ENCODE assay signal across 8 cellular contexts in the genomic region with DNA sequence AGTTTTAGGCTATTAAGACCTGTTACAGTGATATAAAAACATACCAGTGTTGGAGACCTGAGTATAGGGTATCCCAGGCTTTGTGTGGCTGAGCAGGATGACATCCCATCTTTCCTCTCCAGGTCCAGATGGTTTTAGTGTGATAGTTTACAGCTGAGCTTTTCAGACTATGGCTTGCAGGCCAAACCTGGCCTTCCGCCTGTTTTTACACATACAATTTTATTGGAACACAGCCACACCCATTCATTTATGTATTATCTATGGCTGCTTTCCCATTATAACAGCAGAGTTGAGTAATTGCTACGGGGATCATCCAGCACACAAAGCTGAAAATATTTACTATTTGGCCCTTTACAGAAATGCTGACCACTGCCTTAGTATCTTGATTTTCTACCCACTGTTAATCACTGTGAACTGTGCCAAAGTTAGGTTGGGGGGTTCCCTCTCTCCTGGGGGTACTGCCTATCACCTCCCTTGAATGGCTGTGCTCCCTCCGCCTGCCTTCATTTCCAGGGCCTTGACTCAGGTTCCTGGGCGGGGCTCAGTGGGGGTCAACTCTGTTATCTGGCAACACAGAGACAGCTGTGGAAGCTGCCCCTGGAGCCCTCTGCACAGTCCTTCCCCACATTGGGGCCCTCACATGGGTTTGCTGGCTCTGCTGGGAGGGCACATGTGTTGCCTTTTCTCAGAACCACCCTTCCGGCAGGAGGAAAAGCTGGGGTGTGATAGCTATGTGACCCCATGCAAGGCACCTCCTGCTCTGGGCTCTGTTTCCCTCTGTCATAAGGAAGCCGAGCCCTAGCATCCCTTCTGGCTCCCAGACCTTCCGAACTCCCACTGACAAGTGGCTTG. TPM values are rescaled to one million over a fixed set of nuclear protein-coding genes. Genes with fewer than 3 reads are reported as not detected.
DNase-seq lines count a peak whose midpoint lies in the region; FAIRE-seq and TF ChIP-seq lines count a peak whose summit lies in the region.

No MANE protein-coding gene starts in this region.

- no peak overlapping the region for H2AFZ ChIP-seq in PC-9

- H3K27ac ChIP-seq in PC-9 (peak overlapping the region; percentile 99), mucosa of rectum (ENCODE audit: low read depth in 2 of 2, low read length in 2 of 2) (peak overlapping the region; percentile 13 to 76)
- peak overlapping the region; percentile 73 for H3K27ac ChIP-seq in effector memory CD4-positive, alpha-beta T cell (ENCODE audit: insufficient read depth, low read length, poor library complexity, severe bottlenecking)

- H3K4me3 ChIP-seq in PC-9 (no peak overlapping the region), mucosa of rectum (ENCODE audit: low read length in 2 of 2) (no peak overlapping the region)
- H3K4me3 ChIP-seq in effector memory CD4-positive, alpha-beta T cell (ENCODE audit: insufficient read depth, low read depth, low read length, poor library complexity, severe bottlenecking) = peak overlapping the region; percentile 23

- intact Hi-C loops in PC-9 (cut with micrococcal nuclease; ENCODE audit: unreplicated experiment) = loop anchor here (1.0 kb wide), 1 partner anchor 26 kb away; no protein-coding TSS in a partner anchor

- no peak for TF ChIP-seq CTCF in AG09319 (IDR thresholded peaks at IDR 0.05; ENCODE audit: low read depth, low read length)
- no peak for TF ChIP-seq CTCF in PC-9 (conservative IDR thresholded peaks at IDR 0.05)

- H3K9me3 ChIP-seq in PC-9 (ENCODE audit: insufficient read depth, low read depth) = no peaks in the 10 kb centered on the region
- H3K9me3 ChIP-seq in effector memory CD4-positive, alpha-beta T cell (ENCODE audit: control insufficient read depth, low read length) = no peaks in the 10 kb centered on the region
- no peaks in the 10 kb centered on the region for H3K9me3 ChIP-seq in mucosa of rectum (ENCODE audit: control insufficient read depth in 2 of 2, low read length in 2 of 2)

- no peaks in the 10 kb centered on the region for H4K20me1 ChIP-seq in PC-9 (ENCODE audit: insufficient read depth)

- CTCF ChIA-PET in PC-9 (lab: Charles Lee) = no interaction called here

- H3F3A ChIP-seq in PC-9 (ENCODE audit: insufficient read depth, low read depth) = peaks cover 96% of the 10 kb centered on the region

- no peak overlapping the region for H3K9ac ChIP-seq in mucosa of rectum (ENCODE audit: low read depth in 1 of 2, low read length in 2 of 2)

- peaks cover 97% of the 10 kb centered on the region for H3K79me2 ChIP-seq in PC-9 (ENCODE audit: low read depth)

- POLR2A ChIA-PET in PC-9 (lab: Charles Lee; ENCODE audit: unreplicated experiment) = interaction anchor here (0.5 to 0.7 kb wide), 2 partner anchors 9 to 13 kb away, joined by 3 read pairs; no protein-coding TSS in a partner anchor

- no peaks in the 10 kb centered on the region for H3K9me2 ChIP-seq in PC-9 (ENCODE audit: insufficient read depth)

- BruUV-seq in PC-9 (replicated peaks; lab: Mats Ljungman, UMichigan) = no TSS peak

- H3K4me1 ChIP-seq in PC-9 (replicated peaks; ENCODE audit: insufficient read depth) (peaks cover 96% of the 10 kb centered on the region), mucosa of rectum (ENCODE audit: control insufficient read depth in 2 of 2, insufficient read depth in 2 of 2, low read length in 2 of 2) (peaks cover 42 to 44% of the 10 kb centered on the region in 2 donors)
- H3K4me1 ChIP-seq in effector memory CD4-positive, alpha-beta T cell (ENCODE audit: control insufficient read depth, insufficient read depth, low read length, poor library complexity, severe bottlenecking) = peaks cover 90% of the 10 kb centered on the region

- H3K36me3 ChIP-seq in PC-9 (ENCODE audit: low read depth) (peaks cover 41% of the 10 kb centered on the region), mucosa of rectum (ENCODE audit: control insufficient read depth in 2 of 2, insufficient read depth in 2 of 2, low read length in 2 of 2) (peaks cover 0 to 10% of the 10 kb centered on the region in 2 donors)
- peaks cover 14% of the 10 kb centered on the region for H3K36me3 ChIP-seq in effector memory CD4-positive, alpha-beta T cell (ENCODE audit: control insufficient read depth, insufficient read depth, low read length)

- H3K27me3 ChIP-seq in PC-9 (ENCODE audit: insufficient read depth, low read depth) (no peaks in the 10 kb centered on the region), mucosa of rectum (ENCODE audit: control insufficient read depth in 2 of 2, insufficient read depth in 2 of 2, low read length in 2 of 2) (no peaks in the 10 kb centered on the region)
- H3K27me3 ChIP-seq in effector memory CD4-positive, alpha-beta T cell (replicated peaks; ENCODE audit: control insufficient read depth, insufficient read depth, low read length, poor library complexity, severe bottlenecking) = no peaks in the 10 kb centered on the region

- no peak for FAIRE-seq in urothelium cell line (lab: Jason Lieb, UNC)

- H3K4me2 ChIP-seq in PC-9 = peak overlapping the region; percentile 80

- peak; percentile 41 for DNase-seq in AG09319 (ENCODE audit: extremely low read depth, low read depth)
- no peak for DNase-seq in PC-9
- no peak for DNase-seq in effector memory CD4-positive, alpha-beta T cell
- DNase-seq in amniotic stem cell (lab: John Stamatoyannopoulos, UW) = no peak
- DNase-seq in urothelium cell line (ENCODE audit: low spot score) = no peak
- no peak for DNase-seq in NCI-H2196 (lab: John Stamatoyannopoulos, UW; ENCODE audit: unreplicated experiment)
- no peak for DNase-seq in retina

RNA-seq across cellular contexts. Expression of gene SH2D4B, which starts 40.3 kb away (rescaled TPM):
- 0.24 TPM in 1 of 2 replicates, not detected in the other for total RNA-seq in PC-9 (2021)

RNA-seq across cellular contexts. Expression of gene TSPAN14, which starts 43.3 kb away (rescaled TPM):
- 114 and 135 TPM in 2 replicates for total RNA-seq in PC-9 (2021)

Comparison
In these comparisons a context has a peak if more than half of its experiments do, and no peak if none do; other contexts are left out.
1. H3K27ac ChIP-seq: peak in every context shown above with its lines; median percentile 99 in PC-9; 73 in effector memory CD4-positive, alpha-beta T cell; 44 in mucosa of rectum.